In the genomic region with DNA sequence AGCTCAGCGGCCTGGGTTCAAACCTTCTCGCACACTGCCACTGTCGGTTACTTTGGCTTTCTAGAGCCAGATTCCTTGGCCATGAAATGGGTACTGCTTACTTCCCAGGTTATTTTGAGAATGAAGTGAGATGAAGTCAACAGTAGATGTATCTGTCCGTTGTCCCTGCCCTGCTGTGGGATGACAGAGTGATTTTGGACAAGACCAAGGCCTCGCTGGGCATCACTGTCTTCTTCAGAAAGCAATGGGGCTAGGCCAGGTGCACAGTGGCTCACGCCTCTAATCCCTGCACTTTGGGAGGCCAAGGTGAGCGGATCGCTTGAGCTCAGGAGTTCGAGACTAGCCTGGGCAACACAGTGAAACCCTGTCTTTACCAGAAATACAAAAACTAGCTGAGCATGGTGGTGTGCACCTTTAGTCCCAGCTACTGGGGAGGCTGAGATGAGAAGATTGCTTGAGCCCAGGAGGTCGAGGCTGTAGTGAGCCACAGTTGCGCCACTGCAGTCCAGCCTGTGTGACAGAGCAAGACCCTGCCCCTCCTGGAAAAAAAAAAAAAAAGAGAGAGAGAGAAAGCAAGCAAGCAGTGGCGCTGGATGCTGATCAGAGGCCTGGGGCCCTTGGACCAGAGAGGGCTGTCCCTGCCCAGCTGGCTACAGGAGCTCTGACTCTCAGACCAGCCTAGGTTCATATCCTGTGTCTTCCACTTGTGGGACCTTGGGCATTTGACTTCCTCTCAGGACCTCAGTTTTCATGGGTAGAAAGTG, we compare ENCODE assay signal across 2 cellular contexts.
TF ChIP-seq lines count a peak whose summit lies in the region.

No MANE protein-coding gene starts in this region.

TF ChIP-seq in IMR-90, 13 proteins besides CTCF, POLR2A, EP300 and RAD21:
- TF ChIP-seq, protein P1, sequence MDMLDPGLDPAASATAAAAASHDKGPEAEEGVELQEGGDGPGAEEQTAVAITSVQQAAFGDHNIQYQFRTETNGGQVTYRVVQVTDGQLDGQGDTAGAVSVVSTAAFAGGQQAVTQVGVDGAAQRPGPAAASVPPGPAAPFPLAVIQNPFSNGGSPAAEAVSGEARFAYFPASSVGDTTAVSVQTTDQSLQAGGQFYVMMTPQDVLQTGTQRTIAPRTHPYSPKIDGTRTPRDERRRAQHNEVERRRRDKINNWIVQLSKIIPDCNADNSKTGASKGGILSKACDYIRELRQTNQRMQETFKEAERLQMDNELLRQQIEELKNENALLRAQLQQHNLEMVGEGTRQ (IDR thresholded peaks at IDR 0.05; ENCODE audit: low read depth, low read length): no peak
- TF ChIP-seq BHLHE40 (IDR thresholded peaks at IDR 0.05; ENCODE audit: low read depth, low read length) (no peak), MAFK (IDR thresholded peaks at IDR 0.05; ENCODE audit: low read depth, low read length) (no peak), MAZ (IDR thresholded peaks at IDR 0.05; ENCODE audit: borderline replicate concordance, low read depth, low read length) (no peak), SMC3 (IDR thresholded peaks at IDR 0.05; ENCODE audit: low read depth, low read length) (no peak), CEBPB (IDR thresholded peaks at IDR 0.05; ENCODE audit: low read depth, low read length) (no peak), ELK1 (IDR thresholded peaks at IDR 0.05; ENCODE audit: borderline replicate concordance, low read depth, low read length) (no peak), FOS (IDR thresholded peaks at IDR 0.05; ENCODE audit: low read depth, low read length) (no peak), NFE2L2 (IDR thresholded peaks at IDR 0.05; ENCODE audit: low read depth, low read length) (no peak), MXI1 (IDR thresholded peaks at IDR 0.05; ENCODE audit: borderline replicate concordance, low read depth, low read length) (no peak), RFX5 (IDR thresholded peaks at IDR 0.05; ENCODE audit: low read depth, low read length) (no peak), RCOR1 (IDR thresholded peaks at IDR 0.05; ENCODE audit: insufficient replicate concordance, low read length) (no peak)
TF ChIP-seq in IMR-90: peak in this region for 0.

TF ChIP-seq in H1, 55 proteins besides CTCF, POLR2A, EP300 and RAD21:
- TF ChIP-seq KDM1A (IDR thresholded peaks at IDR 0.05; ENCODE audit: borderline replicate concordance, low read length) (no peak), CBX8 (IDR thresholded peaks at IDR 0.05; ENCODE audit: borderline replicate concordance, low read depth, low read length) (no peak), KDM4A (IDR thresholded peaks at IDR 0.05; ENCODE audit: low read depth, low read length, severe bottlenecking) (no peak), TAF7 (optimal IDR thresholded peaks at IDR 0.05; ENCODE audit: borderline replicate concordance, low read depth, low read length) (no peak), BRCA1 (IDR thresholded peaks at IDR 0.05; ENCODE audit: low read depth, low read length) (no peak), BACH1 (IDR thresholded peaks at IDR 0.05; ENCODE audit: low read length) (no peak), JUN (IDR thresholded peaks at IDR 0.05; ENCODE audit: low read depth, low read length) (no peak)
- TF ChIP-seq, protein P2, sequence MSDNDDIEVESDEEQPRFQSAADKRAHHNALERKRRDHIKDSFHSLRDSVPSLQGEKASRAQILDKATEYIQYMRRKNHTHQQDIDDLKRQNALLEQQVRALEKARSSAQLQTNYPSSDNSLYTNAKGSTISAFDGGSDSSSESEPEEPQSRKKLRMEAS (IDR thresholded peaks at IDR 0.05): no peak
TF ChIP-seq in H1: peak in this region for 0.
